In genomic region chr17:7107012-7107754, GRCh38 we compare ENCODE assay signal across 24 cellular contexts. TPM values are rescaled to one million over a fixed set of nuclear protein-coding genes. Genes with fewer than 3 reads are reported as not detected.
A peak's percentile ranks its signal among the peaks of the same experiment; 100 is the strongest.
DNase-seq lines count a peak whose midpoint lies in the region; ATAC-seq, FAIRE-seq and TF ChIP-seq lines count a peak whose summit lies in the region.
"Had no signal": no experiment of that assay in that cellular context is flagged by ENCODE, and none has a peak within 500 bp of the region (broad histone marks: within the 10 kb centered on the region; RNA-seq: fewer than 3 reads in every experiment).

No MANE protein-coding gene starts in this region.

- H3K9me2 ChIP-seq in Karpas-422 (replicated peaks; ENCODE audit: insufficient read depth, low read length), result no peaks in the 10 kb centered on the region

- no peak for TF ChIP-seq POLR2A in GM12878 (IDR thresholded peaks at IDR 0.05; ENCODE audit: low read depth, low read length)

- H3K4me2 ChIP-seq in GM12878 (ENCODE audit: control insufficient read depth, insufficient read depth) (no peak overlapping the region), Karpas-422 (ENCODE audit: low read depth, low read length, poor library complexity, severe bottlenecking) (no peak overlapping the region)

- in situ Hi-C loops in GM12878 (cut with MboI), result no loop called here

- no peak for TF ChIP-seq CTCF in GM12878 (IDR thresholded peaks at IDR 0.05 in 2 of 3, conservative IDR thresholded peaks at IDR 0.05 in 1 of 3; ENCODE audit: control insufficient read depth in 2 of 3, extremely low read depth in 1 of 3, insufficient read depth in 1 of 3, low read depth in 3 of 3, low read length in 3 of 3)
- no peak for TF ChIP-seq CTCF in D721Med (IDR thresholded peaks at IDR 0.05; ENCODE audit: insufficient read depth, missing control alignments)

- RAD21 ChIA-PET in GM12878 (lab: Charles Lee; ENCODE audit: unreplicated experiment), result no interaction called here

- CTCF ChIA-PET in GM12878 (lab: Yijun Ruan, JAX), result no interaction called here

- TF ChIP-seq EP300 in GM12878 (IDR thresholded peaks at IDR 0.05; ENCODE audit: borderline replicate concordance in 1 of 2, control insufficient read depth in 1 of 2, low read depth in 2 of 2, low read length in 2 of 2), result no peak

- H3K79me2 ChIP-seq in GM12878 (ENCODE audit: control insufficient read depth, insufficient read depth, low read length) (no peaks in the 10 kb centered on the region), Karpas-422 (ENCODE audit: low read length) (no peaks in the 10 kb centered on the region)

- SMC1A ChIA-PET in GM12878 (lab: Charles Lee; ENCODE audit: uncharacterized antibody, unreplicated experiment), result no interaction called here

- H3K4me3 ChIP-seq in GM12878 (no peak overlapping the region), Karpas-422 (ENCODE audit: low read length) (no peak overlapping the region)
- H3K4me3 ChIP-seq: body of pancreas, prostate gland had no signal

- DNase-seq in NCI-H524 (lab: John Stamatoyannopoulos, UW) (peak; percentile 18 to 58), NCI-H524 treated with DMSO at 0.1 percent for 48 hours (lab: John Stamatoyannopoulos, UW) (no peak), NCI-H2171 treated with DMSO at 0.1 percent for 48 hours (lab: John Stamatoyannopoulos, UW) (peak; percentile 81), GM12878 (ENCODE audit: low read depth, low spot score) (no peak), pons (ENCODE audit: low spot score) (no peak), D721Med (ENCODE audit: insufficient read length, low spot score) (no peak), Karpas-422 (no peak)
- DNase-seq: activated CD4-positive, alpha-beta T cell treated with anti-CD3 and anti-CD28 coated beads, Interleukin-2, amount 50 U/mL, for 48 hours; activated naive CD4-positive, alpha-beta T cell treated with anti-CD3 and anti-CD28 coated beads, Interleukin-2, amount 50 U/mL, for 16 hours; activated T-cell treated with anti-CD3 and anti-CD28 coated beads, Interleukin-2, amount 50 U/mL, for 24 hours; body of pancreas; CD8-positive, alpha-beta T cell; dermis blood vessel endothelial cell; erythroblast; GF-D8; HCEC 1CT; MM.1S; naive thymus-derived CD4-positive, alpha-beta T cell; stimulated activated naive B cell treated with anti-CD40 and anti-IgM and Interleukin-4, amounts not matched to agents 10 μg/mL and 1 μg/mL and 100 μg/mL, for 72 hours; trophoblast cell had no signal

- H3K9me3 ChIP-seq in GM12878 (replicated peaks; ENCODE audit: control insufficient read depth, insufficient read depth, low read length) (no peaks in the 10 kb centered on the region), Karpas-422 (ENCODE audit: low read length) (no peaks in the 10 kb centered on the region)
- H3K9me3 ChIP-seq: body of pancreas, prostate gland had no signal

- H3K27ac ChIP-seq in GM12878 (ENCODE audit: control insufficient read depth, insufficient read depth) (no peak overlapping the region), Karpas-422 (ENCODE audit: low read length) (no peak overlapping the region)
- H3K27ac ChIP-seq: body of pancreas, prostate gland had no signal

- intact Hi-C loops in GM12878 (cut with micrococcal nuclease; ENCODE audit: unreplicated experiment), result no loop called here

- H2AFZ ChIP-seq in GM12878 (ENCODE audit: control insufficient read depth, low read depth, low read length), result no peak overlapping the region
- no peak overlapping the region for H2AFZ ChIP-seq in Karpas-422 (ENCODE audit: low read length)

- H3K4me1 ChIP-seq in GM12878 (ENCODE audit: control insufficient read depth, insufficient read depth, low read length) (peaks cover 7% of the 10 kb centered on the region), Karpas-422 (ENCODE audit: low read length) (no peaks in the 10 kb centered on the region)
- H3K4me1 ChIP-seq: body of pancreas, prostate gland had no signal

- H3K9ac ChIP-seq in GM12878 (ENCODE audit: control insufficient read depth, insufficient read depth, low read length) (no peak overlapping the region), Karpas-422 (ENCODE audit: low read length) (no peak overlapping the region)

- POLR2A ChIA-PET in GM12878 (lab: Charles Lee), result no interaction called here

- H4K20me1 ChIP-seq in GM12878 (ENCODE audit: control insufficient read depth, insufficient read depth) (no peaks in the 10 kb centered on the region), Karpas-422 (ENCODE audit: insufficient read depth, low read depth, low read length) (no peaks in the 10 kb centered on the region)

- ATAC-seq in GM12878 (no peak), GM18511 (IDR thresholded peaks at IDR 0.05; ENCODE audit: unreplicated experiment) (no peak)
- ATAC-seq: body of pancreas; CD8-positive, alpha-beta T cell; naive thymus-derived CD4-positive, alpha-beta T cell; stimulated activated naive B cell treated with anti-CD40 and anti-IgM and Interleukin-4, amounts not matched to agents 10 μg/mL and 1 μg/mL and 100 μg/mL, for 72 hours had no signal

- H3K36me3 ChIP-seq in GM12878 (ENCODE audit: control insufficient read depth in 2 of 2, insufficient read depth in 2 of 2, low read length in 1 of 2) (no peaks in the 10 kb centered on the region), Karpas-422 (ENCODE audit: insufficient read depth, low read length) (no peaks in the 10 kb centered on the region)
- H3K36me3 ChIP-seq: prostate gland had no signal

- no peaks in the 10 kb centered on the region; a peak in 1 of 4 replicates for H3K27me3 ChIP-seq in GM12878 (replicated peaks in 1 of 2; ENCODE audit: control insufficient read depth in 2 of 2, insufficient read depth in 2 of 2, low read length in 1 of 2)
- no peaks in the 10 kb centered on the region for H3K27me3 ChIP-seq in Karpas-422 (ENCODE audit: low read length)
- H3K27me3 ChIP-seq: body of pancreas had no signal

- WGBS in GM12878 (ENCODE audit: insufficient coverage, insufficient replicate concordance, low lambda C conversion rate, missing lambda C conversion rate), result 52% methylated on average over 20 of the region's 20 CpGs

- FAIRE-seq in GM12878 (lab: Jason Lieb, UNC) (no peak), D721Med (lab: Jason Lieb, UNC) (no peak)
- FAIRE-seq: RCC 7860 had no signal

- no TSS peak for BruUV-seq in GM12878 (replicated peaks; lab: Mats Ljungman, UMichigan)

- no peak for TF ChIP-seq RAD21 in GM12878 (IDR thresholded peaks at IDR 0.05; ENCODE audit: insufficient read depth, low read depth, low read length)

TF ChIP-seq in GM12878, 131 proteins besides CTCF, POLR2A, EP300 and RAD21 (continues in another document):
- TF ChIP-seq NFIC (IDR thresholded peaks at IDR 0.05; ENCODE audit: low read depth, low read length) (no peak), MYB (IDR thresholded peaks at IDR 0.05; ENCODE audit: borderline replicate concordance, low read depth, low read length) (no peak), STAT3 (IDR thresholded peaks at IDR 0.05; ENCODE audit: low read depth, low read length) (no peak)
- TF ChIP-seq, protein P1, sequence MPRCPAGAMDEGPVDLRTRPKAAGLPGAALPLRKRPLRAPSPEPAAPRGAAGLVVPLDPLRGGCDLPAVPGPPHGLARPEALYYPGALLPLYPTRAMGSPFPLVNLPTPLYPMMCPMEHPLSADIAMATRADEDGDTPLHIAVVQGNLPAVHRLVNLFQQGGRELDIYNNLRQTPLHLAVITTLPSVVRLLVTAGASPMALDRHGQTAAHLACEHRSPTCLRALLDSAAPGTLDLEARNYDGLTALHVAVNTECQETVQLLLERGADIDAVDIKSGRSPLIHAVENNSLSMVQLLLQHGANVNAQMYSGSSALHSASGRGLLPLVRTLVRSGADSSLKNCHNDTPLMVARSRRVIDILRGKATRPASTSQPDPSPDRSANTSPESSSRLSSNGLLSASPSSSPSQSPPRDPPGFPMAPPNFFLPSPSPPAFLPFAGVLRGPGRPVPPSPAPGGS (IDR thresholded peaks at IDR 0.05; ENCODE audit: borderline replicate concordance, insufficient read depth, low read depth, low read length, poor library complexity, severe bottlenecking), result peak; percentile 78

RNA-seq across cellular contexts. Expression of gene ASGR2, which starts 7.4 kb away (rescaled TPM):
- total RNA-seq in GM12878 (2013; cell fraction: nucleolus; rRNA removed), result 0.51 TPM in 1 of 2 replicates, not detected in the other
- total RNA-seq in GM12878 (2014; rRNA removed) (not detected in 2 replicates), GM12878 (2014; rRNA removed; fragmentation: Illumina TruSeq; extraction: Trizol) (not detected in 2 replicates), GM12878 (2021) (0.37 TPM in 1 of 2 replicates, not detected in the other)
- not detected for polyA plus RNA-seq in GM12878 (2011; ENCODE audit: low read depth)
- polyA plus RNA-seq in GM12878 (2011; rRNA removed) (0.17 TPM in 1 of 2 replicates, not detected in the other), GM12878 (2014; fragmentation: Illumina TruSeq; extraction: Trizol) (not detected in 2 replicates), GM12878 (2014; fragmentation: Nextera tagmentation; extraction: Ambion mirVana) (not detected), GM12878 (2014; rRNA removed) (not detected in 2 replicates), GM12878 (2016; fragmentation: Nextera tagmentation; extraction: Ambion mirVana) (not detected)
- 0.04 and 0.15 TPM in 2 replicates for polyA plus RNA-seq in GM12878 (2011; cell fraction: cytosol; rRNA removed)
- 0.07 and 0.09 TPM in 2 replicates for polyA plus RNA-seq in GM12878 (2011; cell fraction: nucleus; rRNA removed)
- 0.08 TPM in 1 of 2 replicates, not detected in the other for polyA plus RNA-seq in GM12878 (2012)
- polyA minus RNA-seq in GM12878 (2011; rRNA and poly(A)+ RNA removed), result not detected in 2 replicates
- not detected in 2 replicates for polyA minus RNA-seq in GM12878 (2011; cell fraction: cytosol; rRNA and poly(A)+ RNA removed)
- polyA minus RNA-seq in GM12878 (2011; cell fraction: nucleus; rRNA and poly(A)+ RNA removed), result not detected in 2 replicates
- not detected in 2 replicates for total RNA-seq in Karpas-422 (2014; rRNA removed; shearing (Covaris generic); ENCODE audit: low replicate concordance)
- total RNA-seq: body of pancreas; CD8-positive, alpha-beta T cell; dermis blood vessel endothelial cell; lung microvascular endothelial cell had no signal
- polyA plus RNA-seq: naive thymus-derived CD4-positive, alpha-beta T cell had no signal

RNA-seq across cellular contexts. Expression of gene CLEC10A, which starts 27.1 kb away (rescaled TPM):
- not detected in 2 replicates for total RNA-seq in GM12878 (2013; cell fraction: nucleolus; rRNA removed)
- total RNA-seq in GM12878 (2014; rRNA removed), result not detected in 2 replicates
- not detected in 2 replicates for total RNA-seq in GM12878 (2014; rRNA removed; fragmentation: Illumina TruSeq; extraction: Trizol)
- total RNA-seq in GM12878 (2021), result not detected in 2 replicates
- polyA plus RNA-seq in GM12878 (2011; ENCODE audit: low read depth), result not detected
- not detected in 2 replicates for polyA plus RNA-seq in GM12878 (2011; rRNA removed)
- not detected in 2 replicates for polyA plus RNA-seq in GM12878 (2011; cell fraction: cytosol; rRNA removed)
- not detected in 2 replicates for polyA plus RNA-seq in GM12878 (2011; cell fraction: nucleus; rRNA removed)
- polyA plus RNA-seq in GM12878 (2012), result not detected in 2 replicates
- not detected in 2 replicates for polyA plus RNA-seq in GM12878 (2014; fragmentation: Illumina TruSeq; extraction: Trizol)
- not detected for polyA plus RNA-seq in GM12878 (2014; fragmentation: Nextera tagmentation; extraction: Ambion mirVana)
- not detected in 2 replicates for polyA plus RNA-seq in GM12878 (2014; rRNA removed)
- polyA plus RNA-seq in GM12878 (2016; fragmentation: Nextera tagmentation; extraction: Ambion mirVana), result not detected
- polyA minus RNA-seq in GM12878 (2011; rRNA and poly(A)+ RNA removed), result not detected in 2 replicates
- not detected in 2 replicates for polyA minus RNA-seq in GM12878 (2011; cell fraction: cytosol; rRNA and poly(A)+ RNA removed)
- polyA minus RNA-seq in GM12878 (2011; cell fraction: nucleus; rRNA and poly(A)+ RNA removed), result not detected in 2 replicates
- not detected in 2 replicates for total RNA-seq in Karpas-422 (2014; rRNA removed; shearing (Covaris generic); ENCODE audit: low replicate concordance)
- total RNA-seq: CD8-positive, alpha-beta T cell had no signal
- polyA plus RNA-seq: naive thymus-derived CD4-positive, alpha-beta T cell had no signal

Comparison
In these comparisons a context has a peak if more than half of its experiments do, and no peak if none do; other contexts are left out.
1. DNase-seq: peak in NCI-H524 (2 of 2) and NCI-H2171 treated with DMSO at 0.1 percent for 48 hours (single experiment); none in NCI-H524 treated with DMSO at 0.1 percent for 48 hours (single experiment), GM12878 (single experiment), pons (single experiment), D721Med (single experiment) and Karpas-422 (single experiment).